Comparison of ENCODE assay signal across 8 cellular contexts in the genomic region with DNA sequence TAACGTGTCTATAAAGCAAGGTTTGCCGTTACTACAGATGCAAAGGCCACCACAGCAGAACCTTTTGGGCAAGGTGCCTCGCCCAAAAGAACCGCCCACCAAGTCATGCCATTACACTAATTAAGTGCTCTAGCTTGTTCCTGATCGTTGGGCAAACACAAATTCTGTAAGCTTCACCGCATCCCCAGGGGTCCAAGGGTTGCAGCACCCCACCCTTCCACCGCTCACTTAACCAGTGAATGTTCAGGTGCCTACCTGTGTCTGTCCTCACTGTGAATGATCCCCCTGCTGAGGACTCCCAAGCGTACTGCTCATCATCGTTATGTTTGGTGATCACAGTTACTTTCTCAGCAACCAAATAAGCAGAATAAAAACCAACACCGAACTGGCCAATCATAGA. TPM values are rescaled to one million over a fixed set of nuclear protein-coding genes. Genes with fewer than 3 reads are reported as not detected.
DNase-seq lines count a peak whose midpoint lies in the region; ATAC-seq and TF ChIP-seq lines count a peak whose summit lies in the region.

No MANE protein-coding gene starts in this region.

- no peaks in the 10 kb centered on the region for H3K9me3 ChIP-seq in CD4-positive, alpha-beta T cell (ENCODE audit: control insufficient read depth, low read length)
- H3K9me3 ChIP-seq in Loucy (ENCODE audit: insufficient read depth, low read depth, low read length) (no peaks in the 10 kb centered on the region), ectodermal cell (ENCODE audit: control insufficient read depth, low read length) (no peaks in the 10 kb centered on the region), neural progenitor cell (ENCODE audit: low read depth) (no peaks in the 10 kb centered on the region)

- no peaks in the 10 kb centered on the region for H3F3A ChIP-seq in Loucy (ENCODE audit: low read depth)
- peaks cover 67% of the 10 kb centered on the region for H3F3A ChIP-seq in neural progenitor cell (ENCODE audit: low read depth)

- H3K27ac Mint-ChIP-seq in CD4-positive, alpha-beta T cell = peak overlapping the region; percentile 91
- H3K27ac Mint-ChIP-seq in neural progenitor cell = peak overlapping the region; percentile 96

- peak overlapping the region; percentile 83 for H3K4me3 ChIP-seq in Loucy (ENCODE audit: low read length, poor library complexity, severe bottlenecking)
- H3K4me3 ChIP-seq in ectodermal cell (ENCODE audit: insufficient read depth, low read depth, low read length) = peak overlapping the region; percentile 90
- peak overlapping the region; percentile 75 for H3K4me3 ChIP-seq in neural progenitor cell

- H3K9me2 ChIP-seq in Loucy (replicated peaks; ENCODE audit: low read depth, low read length) = no peaks in the 10 kb centered on the region

- peak in 1 of 10 experiments; percentile 5 for DNase-seq in CD4-positive, alpha-beta T cell
- no peak for DNase-seq in neural progenitor cell (ENCODE audit: low spot score)
- no peak for DNase-seq in SW480 (ENCODE audit: low spot score)
- no peak for DNase-seq in NCI-H2196 treated with DMSO at 0.1 percent for 48 hours (lab: John Stamatoyannopoulos, UW; ENCODE audit: unreplicated experiment)
- no peak for DNase-seq in cortex of kidney (lab: John Stamatoyannopoulos, UW)

- H3K79me2 ChIP-seq in Loucy (ENCODE audit: insufficient read depth, low read length) (peaks cover 62% of the 10 kb centered on the region), neural progenitor cell (ENCODE audit: low read depth) (peaks cover 55% of the 10 kb centered on the region)

- peaks cover 63% of the 10 kb centered on the region for H3K36me3 Mint-ChIP-seq in CD4-positive, alpha-beta T cell (ENCODE audit: low read depth)
- peaks cover 48% of the 10 kb centered on the region for H3K36me3 Mint-ChIP-seq in neural progenitor cell

- H3K9ac ChIP-seq in Loucy (ENCODE audit: low read depth, low read length, poor library complexity, severe bottlenecking) (peak overlapping the region; percentile 95), neural progenitor cell (peak overlapping the region; percentile 83)

- POLR2A ChIA-PET in CD4-positive, alpha-beta T cell (lab: Charles Lee) = interaction anchor here (0.6 to 1.4 kb wide), 6 partner anchors 8 to 579 kb away, joined by 3 to 5 read pairs (median 3); no protein-coding TSS in a partner anchor

- peak overlapping the region; percentile 98 for H3K27ac ChIP-seq in CD4-positive, alpha-beta T cell (ENCODE audit: low read depth, low read length)
- H3K27ac ChIP-seq in ectodermal cell (ENCODE audit: insufficient read depth, low read depth, low read length, poor library complexity, severe bottlenecking) = no peak overlapping the region
- H3K27ac ChIP-seq in neural progenitor cell = no peak overlapping the region

- CTCF ChIA-PET in CD4-positive, alpha-beta T cell (lab: Charles Lee) = no interaction called here

- peaks cover 76% of the 10 kb centered on the region for H3K4me1 Mint-ChIP-seq in CD4-positive, alpha-beta T cell (ENCODE audit: low read depth)
- peaks cover 55% of the 10 kb centered on the region for H3K4me1 Mint-ChIP-seq in neural progenitor cell

- H4K20me1 ChIP-seq in Loucy (ENCODE audit: insufficient read depth, low read length, poor library complexity, severe bottlenecking) (peaks cover 56% of the 10 kb centered on the region), neural progenitor cell (ENCODE audit: low read depth) (peaks cover 53% of the 10 kb centered on the region)

- WGBS in ectodermal cell, 2 experiments = 60 to 75% methylated on average over 10 of the region's 10 CpGs

- H3K9me3 Mint-ChIP-seq in CD4-positive, alpha-beta T cell = no peaks in the 10 kb centered on the region
- H3K9me3 Mint-ChIP-seq in neural progenitor cell = no peaks in the 10 kb centered on the region

- H3K27me3 Mint-ChIP-seq in CD4-positive, alpha-beta T cell = no peaks in the 10 kb centered on the region
- H3K27me3 Mint-ChIP-seq in neural progenitor cell (ENCODE audit: insufficient read depth, low read depth) = peaks cover 6% of the 10 kb centered on the region

- TF ChIP-seq CTCF in CD4-positive, alpha-beta T cell (IDR thresholded peaks at IDR 0.05) = no peak
- TF ChIP-seq CTCF in Loucy (conservative IDR thresholded peaks at IDR 0.05; ENCODE audit: low read length) (no peak), neural progenitor cell (IDR thresholded peaks at IDR 0.05) (no peak)

- peaks cover 54% of the 10 kb centered on the region for H3K36me3 ChIP-seq in Loucy (ENCODE audit: insufficient read depth, low read length)
- peaks cover 45% of the 10 kb centered on the region for H3K36me3 ChIP-seq in ectodermal cell (ENCODE audit: control insufficient read depth, insufficient read depth, low read length)
- peaks cover 34% of the 10 kb centered on the region for H3K36me3 ChIP-seq in neural progenitor cell

- no peaks in the 10 kb centered on the region for H3K27me3 ChIP-seq in CD4-positive, alpha-beta T cell (ENCODE audit: control insufficient read depth, insufficient read depth, low read length)
- H3K27me3 ChIP-seq in Loucy (ENCODE audit: insufficient read depth, low read length, poor library complexity, severe bottlenecking) = no peaks in the 10 kb centered on the region
- no peaks in the 10 kb centered on the region for H3K27me3 ChIP-seq in ectodermal cell (ENCODE audit: control insufficient read depth, insufficient read depth, low read length, poor library complexity, severe bottlenecking)
- H3K27me3 ChIP-seq in neural progenitor cell = no peaks in the 10 kb centered on the region

- intact Hi-C loops in CD4-positive, alpha-beta T cell (cut with DNase I, micrococcal nuclease) = loop anchor here (5.0 to 10.0 kb wide), 4 partner anchors 51 to 692 kb away; partner anchors contain the start of genes PPP2R5C (in 1 of the 2) and TRAF3 (in 1 of the 2)

- ATAC-seq in CD4-positive, alpha-beta T cell (ENCODE audit: poor library complexity) = no peak
- ATAC-seq in HG03135 (IDR thresholded peaks at IDR 0.05; ENCODE audit: unreplicated experiment) = no peak

- H3K4me2 ChIP-seq in Loucy (ENCODE audit: low read depth, low read length, poor library complexity, severe bottlenecking) (peak overlapping the region; percentile 99), neural progenitor cell (peak overlapping the region; percentile 97)

- peak overlapping the region; percentile 98 for H3K4me3 Mint-ChIP-seq in CD4-positive, alpha-beta T cell
- peak overlapping the region; percentile 96 for H3K4me3 Mint-ChIP-seq in neural progenitor cell

- H2AFZ ChIP-seq in Loucy (ENCODE audit: low read length) (no peak overlapping the region), neural progenitor cell (replicated peaks) (no peak overlapping the region)

- H3K4me1 ChIP-seq in Loucy (ENCODE audit: insufficient read depth, low read length, poor library complexity, severe bottlenecking) (peaks cover 57% of the 10 kb centered on the region), ectodermal cell (ENCODE audit: control insufficient read depth, insufficient read depth, low read length) (peaks cover 23% of the 10 kb centered on the region), neural progenitor cell (peaks cover 45% of the 10 kb centered on the region)

RNA-seq across cellular contexts. Expression of gene HSP90AA1, which starts 1.3 kb away (rescaled TPM):
- total RNA-seq in CD4-positive, alpha-beta T cell = 100 to 1,000 TPM; 451 to 462 TPM
- polyA plus RNA-seq in ectodermal cell (2013, experiment 1 of 4) = 970 TPM
- polyA plus RNA-seq in ectodermal cell (2013, experiment 2 of 4) = 894 TPM
- 725 TPM for polyA plus RNA-seq in ectodermal cell (2013, experiment 3 of 4)
- 747 TPM for polyA plus RNA-seq in ectodermal cell (2013, experiment 4 of 4)
- total RNA-seq in neural progenitor cell (ENCODE audit: low replicate concordance) = 656 and 746 TPM in 2 replicates

RNA-seq across cellular contexts. Expression of gene WDR20, which starts 54.2 kb away (rescaled TPM):
- total RNA-seq in CD4-positive, alpha-beta T cell = 10 to 100 TPM; 40.1 to 41.2 TPM
- 18.9 TPM for polyA plus RNA-seq in ectodermal cell (2013, experiment 1 of 4)
- polyA plus RNA-seq in ectodermal cell (2013, experiment 2 of 4) = 22.5 TPM
- 15.7 TPM for polyA plus RNA-seq in ectodermal cell (2013, experiment 3 of 4)
- 19.5 TPM for polyA plus RNA-seq in ectodermal cell (2013, experiment 4 of 4)
- 18.2 and 22.4 TPM in 2 replicates for total RNA-seq in neural progenitor cell (ENCODE audit: low replicate concordance)
